In the genomic region with DNA sequence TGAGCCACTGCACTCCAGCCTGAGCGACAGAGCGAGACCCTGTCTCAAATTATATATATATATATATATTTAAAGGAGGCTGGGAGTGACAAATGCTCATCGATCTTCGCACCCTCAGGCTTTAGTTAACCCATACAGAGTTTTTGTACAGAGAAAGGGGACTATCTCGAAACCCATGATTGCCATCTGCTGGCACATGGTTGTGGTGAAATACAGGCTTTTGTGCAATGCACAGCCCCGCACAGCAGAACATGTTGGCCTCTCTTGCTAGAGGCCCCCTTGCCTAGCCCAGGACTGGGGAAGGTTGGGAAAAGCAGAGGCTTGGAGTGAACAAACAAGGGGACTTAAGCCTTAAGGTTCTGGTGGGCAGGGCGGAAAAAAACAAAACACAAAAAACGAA, we compare ENCODE assay signal across 1 cellular context.
TF ChIP-seq lines count a peak whose summit lies in the region.

No MANE protein-coding gene starts in this region.

TF ChIP-seq in WTC11, 78 proteins besides CTCF, POLR2A, EP300 and RAD21 (continued from another document):
- TF ChIP-seq, protein P1, sequence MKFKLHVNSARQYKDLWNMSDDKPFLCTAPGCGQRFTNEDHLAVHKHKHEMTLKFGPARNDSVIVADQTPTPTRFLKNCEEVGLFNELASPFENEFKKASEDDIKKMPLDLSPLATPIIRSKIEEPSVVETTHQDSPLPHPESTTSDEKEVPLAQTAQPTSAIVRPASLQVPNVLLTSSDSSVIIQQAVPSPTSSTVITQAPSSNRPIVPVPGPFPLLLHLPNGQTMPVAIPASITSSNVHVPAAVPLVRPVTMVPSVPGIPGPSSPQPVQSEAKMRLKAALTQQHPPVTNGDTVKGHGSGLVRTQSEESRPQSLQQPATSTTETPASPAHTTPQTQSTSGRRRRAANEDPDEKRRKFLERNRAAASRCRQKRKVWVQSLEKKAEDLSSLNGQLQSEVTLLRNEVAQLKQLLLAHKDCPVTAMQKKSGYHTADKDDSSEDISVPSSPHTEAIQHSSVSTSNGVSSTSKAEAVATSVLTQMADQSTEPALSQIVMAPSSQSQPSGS (CRISPR knock-in tag; IDR thresholded peaks at IDR 0.05; ENCODE audit: borderline replicate concordance, low read depth): no peak
- TF ChIP-seq ZNF263 (CRISPR knock-in tag; IDR thresholded peaks at IDR 0.05; ENCODE audit: low read depth) (no peak), ETV6 (CRISPR knock-in tag; IDR thresholded peaks at IDR 0.05) (no peak), FOXP1 (CRISPR knock-in tag; IDR thresholded peaks at IDR 0.05; ENCODE audit: borderline replicate concordance) (no peak), TCF7 (CRISPR knock-in tag; IDR thresholded peaks at IDR 0.05; ENCODE audit: low read depth) (no peak), OVOL2 (CRISPR knock-in tag; IDR thresholded peaks at IDR 0.05; ENCODE audit: borderline replicate concordance) (no peak)
- TF ChIP-seq, protein P2, sequence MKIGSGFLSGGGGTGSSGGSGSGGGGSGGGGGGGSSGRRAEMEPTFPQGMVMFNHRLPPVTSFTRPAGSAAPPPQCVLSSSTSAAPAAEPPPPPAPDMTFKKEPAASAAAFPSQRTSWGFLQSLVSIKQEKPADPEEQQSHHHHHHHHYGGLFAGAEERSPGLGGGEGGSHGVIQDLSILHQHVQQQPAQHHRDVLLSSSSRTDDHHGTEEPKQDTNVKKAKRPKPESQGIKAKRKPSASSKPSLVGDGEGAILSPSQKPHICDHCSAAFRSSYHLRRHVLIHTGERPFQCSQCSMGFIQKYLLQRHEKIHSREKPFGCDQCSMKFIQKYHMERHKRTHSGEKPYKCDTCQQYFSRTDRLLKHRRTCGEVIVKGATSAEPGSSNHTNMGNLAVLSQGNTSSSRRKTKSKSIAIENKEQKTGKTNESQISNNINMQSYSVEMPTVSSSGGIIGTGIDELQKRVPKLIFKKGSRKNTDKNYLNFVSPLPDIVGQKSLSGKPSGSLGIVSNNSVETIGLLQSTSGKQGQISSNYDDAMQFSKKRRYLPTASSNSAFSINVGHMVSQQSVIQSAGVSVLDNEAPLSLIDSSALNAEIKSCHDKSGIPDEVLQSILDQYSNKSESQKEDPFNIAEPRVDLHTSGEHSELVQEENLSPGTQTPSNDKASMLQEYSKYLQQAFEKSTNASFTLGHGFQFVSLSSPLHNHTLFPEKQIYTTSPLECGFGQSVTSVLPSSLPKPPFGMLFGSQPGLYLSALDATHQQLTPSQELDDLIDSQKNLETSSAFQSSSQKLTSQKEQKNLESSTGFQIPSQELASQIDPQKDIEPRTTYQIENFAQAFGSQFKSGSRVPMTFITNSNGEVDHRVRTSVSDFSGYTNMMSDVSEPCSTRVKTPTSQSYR (CRISPR knock-in tag; IDR thresholded peaks at IDR 0.05): no peak
- TF ChIP-seq, protein P3, sequence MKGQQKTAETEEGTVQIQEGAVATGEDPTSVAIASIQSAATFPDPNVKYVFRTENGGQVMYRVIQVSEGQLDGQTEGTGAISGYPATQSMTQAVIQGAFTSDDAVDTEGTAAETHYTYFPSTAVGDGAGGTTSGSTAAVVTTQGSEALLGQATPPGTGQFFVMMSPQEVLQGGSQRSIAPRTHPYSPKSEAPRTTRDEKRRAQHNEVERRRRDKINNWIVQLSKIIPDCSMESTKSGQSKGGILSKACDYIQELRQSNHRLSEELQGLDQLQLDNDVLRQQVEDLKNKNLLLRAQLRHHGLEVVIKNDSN (CRISPR knock-in tag; IDR thresholded peaks at IDR 0.05): no peak
- TF ChIP-seq, protein P4, sequence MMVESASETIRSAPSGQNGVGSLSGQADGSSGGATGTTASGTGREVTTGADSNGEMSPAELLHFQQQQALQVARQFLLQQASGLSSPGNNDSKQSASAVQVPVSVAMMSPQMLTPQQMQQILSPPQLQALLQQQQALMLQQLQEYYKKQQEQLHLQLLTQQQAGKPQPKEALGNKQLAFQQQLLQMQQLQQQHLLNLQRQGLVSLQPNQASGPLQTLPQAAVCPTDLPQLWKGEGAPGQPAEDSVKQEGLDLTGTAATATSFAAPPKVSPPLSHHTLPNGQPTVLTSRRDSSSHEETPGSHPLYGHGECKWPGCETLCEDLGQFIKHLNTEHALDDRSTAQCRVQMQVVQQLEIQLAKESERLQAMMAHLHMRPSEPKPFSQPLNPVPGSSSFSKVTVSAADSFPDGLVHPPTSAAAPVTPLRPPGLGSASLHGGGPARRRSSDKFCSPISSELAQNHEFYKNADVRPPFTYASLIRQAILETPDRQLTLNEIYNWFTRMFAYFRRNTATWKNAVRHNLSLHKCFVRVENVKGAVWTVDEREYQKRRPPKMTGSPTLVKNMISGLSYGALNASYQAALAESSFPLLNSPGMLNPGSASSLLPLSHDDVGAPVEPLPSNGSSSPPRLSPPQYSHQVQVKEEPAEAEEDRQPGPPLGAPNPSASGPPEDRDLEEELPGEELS (CRISPR knock-in tag; IDR thresholded peaks at IDR 0.05): no peak
- TF ChIP-seq, protein P5, sequence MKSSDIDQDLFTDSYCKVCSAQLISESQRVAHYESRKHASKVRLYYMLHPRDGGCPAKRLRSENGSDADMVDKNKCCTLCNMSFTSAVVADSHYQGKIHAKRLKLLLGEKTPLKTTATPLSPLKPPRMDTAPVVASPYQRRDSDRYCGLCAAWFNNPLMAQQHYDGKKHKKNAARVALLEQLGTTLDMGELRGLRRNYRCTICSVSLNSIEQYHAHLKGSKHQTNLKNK (CRISPR knock-in tag; IDR thresholded peaks at IDR 0.05): no peak
